15 cellular contexts compared by ENCODE assay signal in genomic region chr3:101643009-101643844, GRCh38. TPM values are rescaled to one million over a fixed set of nuclear protein-coding genes. Genes with fewer than 3 reads are reported as not detected.
DNase-seq lines count a peak whose midpoint lies in the region; ATAC-seq, FAIRE-seq and TF ChIP-seq lines count a peak whose summit lies in the region.
"Had no signal": no experiment of that assay in that cellular context is flagged by ENCODE, and none has a peak within 500 bp of the region (broad histone marks: within the 10 kb centered on the region; RNA-seq: fewer than 3 reads in every experiment).

No MANE protein-coding gene starts in this region.

- H3K9ac ChIP-seq in K562 (ENCODE audit: insufficient read depth in 1 of 2, low read depth in 2 of 2, low read length in 2 of 2), result peak overlapping the region in 1 of 2 experiments; percentile 51; a peak in 3 of 4 replicates

- POLR2A ChIA-PET in K562 (lab: Yijun Ruan, JAX), result interaction anchor here (0.6 to 1.2 kb wide), 3 partner anchors 12 to 67 kb away, joined by 3 to 5 read pairs (median 3); no protein-coding TSS in a partner anchor

- H3K27me3 Mint-ChIP-seq in activated T-cell treated with anti-CD3 and anti-CD28 coated beads, Interleukin-2, amount 50 U/mL, for 72 hours (ENCODE audit: low read depth), result no peaks in the 10 kb centered on the region
- H3K27me3 Mint-ChIP-seq: brain had no signal

- no peak for DNase-seq in activated T-cell treated with anti-CD3 and anti-CD28 coated beads, Interleukin-2, amount 50 U/mL, for 72 hours
- DNase-seq in activated T-cell treated with anti-CD3 and anti-CD28 coated beads, Interleukin-2, amount 50 U/mL, for 1 hour, result no peak
- DNase-seq in SJCRH30 (no peak), K562 (ENCODE audit: extremely low read depth in 1 of 4, low spot score in 3 of 4) (peak in 1 of 4 experiments; percentile 44), omental fat pad (ENCODE audit: low spot score) (no peak), SW480 (ENCODE audit: low spot score) (no peak), NCI-H526 treated with DMSO at 0.1 percent for 48 hours (lab: John Stamatoyannopoulos, UW) (no peak), left lobe of liver (ENCODE audit: low spot score) (no peak)
- DNase-seq: C1 segment of cervical spinal cord, cortex of kidney, NCI-H1417 treated with DMSO at 0.1 percent for 48 hours had no signal

- H3K79me2 ChIP-seq in K562 (ENCODE audit: control insufficient read depth, insufficient read depth, low read length), result peaks cover 52% of the 10 kb centered on the region

- no peak for TF ChIP-seq EP300 in K562 (IDR thresholded peaks at IDR 0.05; ENCODE audit: low read length)

- H3K27ac ChIP-seq in SJCRH30 (peak overlapping the region; percentile 1; the same call in 1 of the 2 replicates), K562 (ENCODE audit: extremely low read depth, low read depth, low read length) (peak overlapping the region; percentile 75)
- H3K27ac ChIP-seq: SK-N-MC had no signal

- H3K27me3 ChIP-seq in SJCRH30, result no peaks in the 10 kb centered on the region
- H3K27me3 ChIP-seq in K562 (ENCODE audit: control insufficient read depth in 2 of 2, insufficient read depth in 2 of 2, low read length in 2 of 2), result no peaks in the 10 kb centered on the region

- peak overlapping the region; percentile 89 for H3K27ac Mint-ChIP-seq in activated T-cell treated with anti-CD3 and anti-CD28 coated beads, Interleukin-2, amount 50 U/mL, for 72 hours
- H3K27ac Mint-ChIP-seq: brain had no signal

- H3K36me3 Mint-ChIP-seq in activated T-cell treated with anti-CD3 and anti-CD28 coated beads, Interleukin-2, amount 50 U/mL, for 72 hours (ENCODE audit: insufficient read depth in 2 of 2), result no peaks in the 10 kb centered on the region
- H3K36me3 Mint-ChIP-seq: brain had no signal

- no peak for ATAC-seq in activated T-cell treated with anti-CD3 and anti-CD28 coated beads, Interleukin-2, amount 50 U/mL, for 72 hours (replicated peaks in 1 of 2)
- ATAC-seq in K562 (no peak), omental fat pad (ENCODE audit: low FRiP score) (peak; percentile 14), left lobe of liver (no peak)

- H3K4me3 ChIP-seq in SJCRH30, result no peak overlapping the region
- peak overlapping the region; percentile 6; the same call in 1 of the 2 replicates for H3K4me3 ChIP-seq in K562
- H3K4me3 ChIP-seq: SK-N-MC had no signal

- peak; percentile 49 for FAIRE-seq in K562 (lab: Jason Lieb, UNC)
- FAIRE-seq: frontal cortex, HTR-8/SVneo had no signal

- intact Hi-C loops in K562 (cut with micrococcal nuclease), result no loop called here

- H3K9me1 ChIP-seq in K562 (ENCODE audit: control insufficient read depth, insufficient read depth, low read length), result no peaks in the 10 kb centered on the region

- no peak for TF ChIP-seq RAD21 in K562 (CRISPR knock-in tag; conservative IDR thresholded peaks at IDR 0.05 in 1 of 2, IDR thresholded peaks at IDR 0.05 in 1 of 2)

- no peaks in the 10 kb centered on the region for H3K9me3 Mint-ChIP-seq in activated T-cell treated with anti-CD3 and anti-CD28 coated beads, Interleukin-2, amount 50 U/mL, for 72 hours
- H3K9me3 Mint-ChIP-seq: brain had no signal

- TF ChIP-seq CTCF in K562 (IDR thresholded peaks at IDR 0.05 in 2 of 3, conservative IDR thresholded peaks at IDR 0.05 in 1 of 3; ENCODE audit: insufficient read depth in 2 of 3, low read depth in 1 of 3, low read length in 3 of 3) (no peak), omental fat pad (IDR thresholded peaks at IDR 0.05) (no peak)

- H3K4me1 ChIP-seq in SJCRH30 (peaks cover 17% of the 10 kb centered on the region), K562 (replicated peaks in 1 of 2; ENCODE audit: control insufficient read depth in 2 of 2, insufficient read depth in 2 of 2, low read length in 2 of 2) (peaks cover 12 to 28% of the 10 kb centered on the region in 2 experiments)

- no TSS peak for BruUV-seq in K562 (replicated peaks; lab: Mats Ljungman, UMichigan)

- TF ChIP-seq POLR2A in K562 (conservative IDR thresholded peaks at IDR 0.05), result no peak; the same call in 1 of the 2 replicates

- H3K4me2 ChIP-seq in K562 (ENCODE audit: insufficient read depth, low read length), result peak overlapping the region; percentile 75

- CTCF ChIA-PET in K562 (lab: Yijun Ruan, JAX; ENCODE audit: low intra/inter-chr PET ratio), result no interaction called here

- H2AFZ ChIP-seq in K562 (ENCODE audit: low read depth, low read length), result no peak overlapping the region

- H3K9me3 ChIP-seq in SJCRH30 (replicated peaks), result no peaks in the 10 kb centered on the region
- no peaks in the 10 kb centered on the region for H3K9me3 ChIP-seq in K562 (replicated peaks; ENCODE audit: control insufficient read depth, insufficient read depth, low read depth, low read length)

- peaks cover 31% of the 10 kb centered on the region for H3K4me1 Mint-ChIP-seq in activated T-cell treated with anti-CD3 and anti-CD28 coated beads, Interleukin-2, amount 50 U/mL, for 72 hours (ENCODE audit: low read depth)
- H3K4me1 Mint-ChIP-seq: brain had no signal

- H3K36me3 ChIP-seq in SJCRH30 (no peaks in the 10 kb centered on the region), K562 (ENCODE audit: control insufficient read depth, insufficient read depth, low read length) (peaks cover 45% of the 10 kb centered on the region)

- in situ Hi-C loops in K562 (cut with MboI), result no loop called here

- peak overlapping the region; percentile 33 to 76 for H3K4me3 Mint-ChIP-seq in activated T-cell treated with anti-CD3 and anti-CD28 coated beads, Interleukin-2, amount 50 U/mL, for 72 hours
- H3K4me3 Mint-ChIP-seq: brain had no signal

- no peaks in the 10 kb centered on the region for H4K20me1 ChIP-seq in K562 (replicated peaks; ENCODE audit: control insufficient read depth, insufficient read depth, low read length)

- WGBS in K562 (ENCODE audit: insufficient coverage, low coverage, missing lambda C conversion rate), result 7% methylated on average over 8 of the region's 8 CpGs

TF ChIP-seq in K562, 482 proteins besides CTCF, POLR2A, EP300 and RAD21 (continues in another document):
- TF ChIP-seq ZNF12 (CRISPR knock-in tag; IDR thresholded peaks at IDR 0.05), result no peak

RNA-seq across cellular contexts. Expression of gene ZBTB11, which starts 33.7 kb away (rescaled TPM):
- 10 to 100 TPM; 26.8 to 31.9 TPM for total RNA-seq in activated T-cell treated with anti-CD3 and anti-CD28 coated beads, Interleukin-2, amount 50 U/mL, for 72 hours
- total RNA-seq in SJCRH30 (2014; rRNA removed; shearing (Covaris generic)), result 28.6 and 31.3 TPM in 2 replicates
- total RNA-seq in K562 (2011; cell fraction: chromatin; rRNA removed; ENCODE audit: low replicate concordance), result 32.5 and 111 TPM in 2 replicates
- total RNA-seq in K562 (2011; cell fraction: nucleolus; rRNA removed), result 22.2 and 32.0 TPM in 2 replicates
- 39.2 and 53.8 TPM in 2 replicates for total RNA-seq in K562 (2011; cell fraction: nucleoplasm; rRNA removed)
- 23.7 and 23.8 TPM in 2 replicates for total RNA-seq in K562 (2014; rRNA removed)
- total RNA-seq in K562 (2014; rRNA removed; fragmentation: Illumina TruSeq; extraction: Trizol), result 26.2 and 28.2 TPM in 2 replicates
- total RNA-seq in K562 (2015; rRNA removed; fragmentation: Illumina TruSeq; extraction: Trizol), result 25.1 and 26.3 TPM in 2 replicates
- 21.4 and 21.5 TPM in 2 replicates for total RNA-seq in K562 (2021)
- 25.3 and 31.9 TPM in 2 replicates for polyA plus RNA-seq in K562 (2011; rRNA removed)
- polyA plus RNA-seq in K562 (2011; cell fraction: cytosol; rRNA removed), result 6.1 and 8.5 TPM in 2 replicates
- 17.0 and 18.8 TPM in 2 replicates for polyA plus RNA-seq in K562 (2011; cell fraction: nucleus; rRNA removed)
- 12.9 and 13.6 TPM in 2 replicates for polyA plus RNA-seq in K562 (2012)
- polyA plus RNA-seq in K562 (2014; fragmentation: Illumina TruSeq; extraction: Trizol), result 18.8 and 20.9 TPM in 2 replicates
- 1 to 10 TPM; 6.2 to 7.2 TPM for polyA plus RNA-seq in K562 (2014; fragmentation: Nextera tagmentation; extraction: Ambion mirVana)
- polyA plus RNA-seq in K562 (2014; rRNA removed), result 15.7 and 16.2 TPM in 2 replicates
- polyA minus RNA-seq in K562 (2011; rRNA and poly(A)+ RNA removed), result 56.1 and 62.4 TPM in 2 replicates
- polyA minus RNA-seq in K562 (2011; cell fraction: cytosol; rRNA and poly(A)+ RNA removed), result 23.7 and 26.0 TPM in 2 replicates
- 26.4 and 30.4 TPM in 2 replicates for polyA minus RNA-seq in K562 (2011; cell fraction: nucleus; rRNA and poly(A)+ RNA removed)
- total RNA-seq in omental fat pad, result 10 to 100 TPM; 20.8 to 40.2 (median 23.6) TPM
- total RNA-seq in left lobe of liver, result 6.0 TPM

RNA-seq across cellular contexts. Expression of gene RPL24, which starts 43.3 kb away (rescaled TPM):
- total RNA-seq in activated T-cell treated with anti-CD3 and anti-CD28 coated beads, Interleukin-2, amount 50 U/mL, for 72 hours, result 1,000 to 10,000 TPM; 1,492 to 1,529 TPM
- total RNA-seq in SJCRH30 (2014; rRNA removed; shearing (Covaris generic)), result 5,296 and 6,510 TPM in 2 replicates
- 302 and 379 TPM in 2 replicates for total RNA-seq in K562 (2011; cell fraction: chromatin; rRNA removed; ENCODE audit: low replicate concordance)
- 502 and 519 TPM in 2 replicates for total RNA-seq in K562 (2011; cell fraction: nucleolus; rRNA removed)
- total RNA-seq in K562 (2011; cell fraction: nucleoplasm; rRNA removed), result 556 and 741 TPM in 2 replicates
- total RNA-seq in K562 (2014; rRNA removed) (2,157 and 4,237 TPM in 2 replicates), K562 (2014; rRNA removed; fragmentation: Illumina TruSeq; extraction: Trizol) (1,726 and 1,992 TPM in 2 replicates), K562 (2015; rRNA removed; fragmentation: Illumina TruSeq; extraction: Trizol) (1,831 and 1,892 TPM in 2 replicates), K562 (2021) (1,401 and 1,590 TPM in 2 replicates), omental fat pad (1,000 to 10,000 TPM in 3 of 4 donors, 100 to 1,000 TPM in 1; 998 to 1,447 (median 1,310) TPM), left lobe of liver (344 TPM)
- polyA plus RNA-seq in K562 (2011; rRNA removed) (1,776 and 1,804 TPM in 2 replicates), K562 (2014; fragmentation: Illumina TruSeq; extraction: Trizol) (2,147 and 2,288 TPM in 2 replicates), K562 (2014; fragmentation: Nextera tagmentation; extraction: Ambion mirVana) (1,000 to 10,000 TPM; 1,189 to 1,198 TPM), K562 (2014; rRNA removed) (4,750 and 5,417 TPM in 2 replicates)
- polyA plus RNA-seq in K562 (2011; cell fraction: cytosol; rRNA removed), result 424 and 746 TPM in 2 replicates
- polyA plus RNA-seq in K562 (2011; cell fraction: nucleus; rRNA removed), result 459 and 780 TPM in 2 replicates
- polyA plus RNA-seq in K562 (2012), result 1,572 and 2,137 TPM in 2 replicates
- 621 and 719 TPM in 2 replicates for polyA minus RNA-seq in K562 (2011; rRNA and poly(A)+ RNA removed)
- 317 and 358 TPM in 2 replicates for polyA minus RNA-seq in K562 (2011; cell fraction: cytosol; rRNA and poly(A)+ RNA removed)
- 175 and 332 TPM in 2 replicates for polyA minus RNA-seq in K562 (2011; cell fraction: nucleus; rRNA and poly(A)+ RNA removed)
